Comparison of ENCODE assay signal across 13 cellular contexts in the genomic region with DNA sequence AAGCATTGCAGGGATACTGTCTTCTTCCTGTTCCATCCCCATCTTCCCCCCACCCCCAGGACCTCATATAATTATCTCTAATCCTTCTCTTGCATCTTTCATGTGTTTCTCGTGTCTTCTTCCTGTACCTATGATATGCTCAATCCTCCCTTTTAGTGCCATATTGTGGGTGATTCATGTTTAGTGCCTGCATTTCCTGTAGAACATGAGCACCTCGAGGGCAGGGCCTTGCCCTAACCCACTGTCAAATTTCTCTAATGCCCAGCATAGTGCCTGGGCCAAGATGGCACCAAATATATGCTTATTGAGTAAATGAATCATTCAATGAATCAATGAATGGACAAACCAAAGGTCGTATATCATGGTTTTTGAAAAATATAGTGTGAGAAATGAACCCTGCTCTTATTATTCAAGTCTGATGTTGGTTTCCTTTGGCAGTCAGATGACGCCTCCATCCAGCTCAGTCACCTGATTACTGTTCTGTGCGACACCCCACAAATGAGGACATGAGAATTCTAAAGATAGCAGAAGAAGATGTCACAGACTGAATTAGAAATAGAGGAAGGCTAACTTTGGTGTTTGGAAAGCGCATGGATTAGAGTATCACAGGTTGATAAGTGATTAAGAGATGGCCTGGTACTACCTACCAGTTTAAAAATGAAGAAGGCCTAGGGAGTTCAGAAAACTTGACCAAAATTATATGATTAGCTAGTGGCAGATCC.
DNase-seq lines count a peak whose midpoint lies in the region; ATAC-seq and TF ChIP-seq lines count a peak whose summit lies in the region.
"Had no signal": no experiment of that assay in that cellular context is flagged by ENCODE, and none has a peak within 500 bp of the region (broad histone marks: within the 10 kb centered on the region; RNA-seq: fewer than 3 reads in every experiment).

No MANE protein-coding gene starts in this region.

- no peak overlapping the region for H3K9ac ChIP-seq in BLaER1

- H3K9me3 ChIP-seq in BLaER1 (peaks cover 4% of the 10 kb centered on the region; the same call in 1 of the 2 replicates), psoas muscle (no peaks in the 10 kb centered on the region)
- H3K9me3 ChIP-seq: breast epithelium, Peyer's patch had no signal

- no peak for TF ChIP-seq CTCF in psoas muscle (IDR thresholded peaks at IDR 0.05)

- H3K4me2 ChIP-seq in BLaER1: peak overlapping the region; percentile 93

- H3K4me3 ChIP-seq in BLaER1 (peak overlapping the region; percentile 52; the same call in 1 of the 2 replicates), psoas muscle (no peak overlapping the region), H7 (ENCODE audit: insufficient read depth, low read depth, low read length) (no peak overlapping the region)
- H3K4me3 ChIP-seq: breast epithelium, Peyer's patch had no signal

- H3K4me1 ChIP-seq in BLaER1: peaks cover 78% of the 10 kb centered on the region
- H3K4me1 ChIP-seq in psoas muscle: peaks cover 11% of the 10 kb centered on the region
- H3K4me1 ChIP-seq: breast epithelium, Peyer's patch had no signal

- peaks cover 93% of the 10 kb centered on the region for H4K20me1 ChIP-seq in BLaER1

- intact Hi-C loops in left ventricle myocardium superior (cut with micrococcal nuclease) (loop anchor here (5.0 kb wide), 1 partner anchor 163 kb away; no protein-coding TSS in a partner anchor), psoas muscle (cut with DNase I) (loop anchor here in 1 of 2 donors (5.0 kb wide), 1 partner anchor 158 kb away; no protein-coding TSS in a partner anchor)

- peak; percentile 46 for DNase-seq in MV-4-11 (lab: John Stamatoyannopoulos, UW)
- no peak for DNase-seq in left ventricle myocardium superior
- no peak for DNase-seq in psoas muscle
- DNase-seq in NCI-H1417 (lab: John Stamatoyannopoulos, UW): no peak
- DNase-seq in H7: no peak
- DNase-seq in stimulated activated naive CD4-positive, alpha-beta T cell (lab: John Stamatoyannopoulos, UW): no peak
- DNase-seq: activated CD4-positive, alpha-beta T cell treated with anti-CD3 and anti-CD28 coated beads, Interleukin-2, amount 10 ng/mL, durations not matched to agents 7 days and 5 days; kidney had no signal

- ATAC-seq in left ventricle myocardium superior: peak; percentile 18
- peak; percentile 52 to 89 (median 74) for ATAC-seq in psoas muscle
- no peak for ATAC-seq in GM21360 (IDR thresholded peaks at IDR 0.05; ENCODE audit: unreplicated experiment)
- ATAC-seq: activated naive CD4-positive, alpha-beta T cell treated with anti-CD3 and anti-CD28 coated beads, Interleukin-2, amount 50 U/mL, for 72 hours had no signal

- no peaks in the 10 kb centered on the region for H3K27me3 ChIP-seq in BLaER1
- no peaks in the 10 kb centered on the region for H3K27me3 ChIP-seq in psoas muscle (ENCODE audit: insufficient read depth in 3 of 3, low read length in 2 of 3)
- H3K27me3 ChIP-seq in H7 (ENCODE audit: control insufficient read depth, insufficient read depth, low read length): no peaks in the 10 kb centered on the region
- H3K27me3 ChIP-seq: breast epithelium, Peyer's patch had no signal

- H3K27ac ChIP-seq in BLaER1 (peak overlapping the region; percentile 70; the same call in 1 of the 2 replicates), psoas muscle (peak overlapping the region; percentile 51)
- H3K27ac ChIP-seq: breast epithelium, Peyer's patch had no signal

- 57 to 76% (median 67%) methylated on average over 6 of the region's 6 CpGs for WGBS in psoas muscle, 3 donors

- H3K36me3 ChIP-seq in BLaER1 (peaks cover 10% of the 10 kb centered on the region), psoas muscle (ENCODE audit: insufficient read depth in 1 of 2, low read depth in 1 of 2) (no peaks in the 10 kb centered on the region), H7 (replicated peaks; ENCODE audit: control insufficient read depth, insufficient read depth, low read length) (no peaks in the 10 kb centered on the region)
- H3K36me3 ChIP-seq: breast epithelium, Peyer's patch had no signal
